Comparison of ENCODE assay signal across 9 cellular contexts in genomic region chr16:22194707-22195444, GRCh38. TPM values are rescaled to one million over a fixed set of nuclear protein-coding genes. Genes with fewer than 3 reads are reported as not detected.
A peak's percentile ranks its signal among the peaks of the same experiment; 100 is the strongest.
DNase-seq lines count a peak whose midpoint lies in the region; ATAC-seq, FAIRE-seq and TF ChIP-seq lines count a peak whose summit lies in the region.
"Had no signal": no experiment of that assay in that cellular context is flagged by ENCODE, and none has a peak within 500 bp of the region (broad histone marks: within the 10 kb centered on the region; RNA-seq: fewer than 3 reads in every experiment).

No MANE protein-coding gene starts in this region.

- no peaks in the 10 kb centered on the region for H3K9me3 Mint-ChIP-seq in endothelial cell (ENCODE audit: unreplicated experiment)

- H3K36me3 ChIP-seq in SK-N-MC (ENCODE audit: insufficient read depth, low read length) (no peaks in the 10 kb centered on the region), skeletal muscle tissue (ENCODE audit: control insufficient read depth in 3 of 3, insufficient read depth in 3 of 3, low read length in 3 of 3) (no peaks in the 10 kb centered on the region)

- H3K9me3 ChIP-seq in SK-N-MC (ENCODE audit: low read depth, low read length) (no peaks in the 10 kb centered on the region), skeletal muscle tissue (ENCODE audit: control insufficient read depth in 3 of 3, low read length in 3 of 3) (no peaks in the 10 kb centered on the region)

- H3K27ac ChIP-seq in SK-N-MC: peak overlapping the region; percentile 35; the same call in 1 of the 2 replicates
- peak overlapping the region; percentile 38 for H3K27ac ChIP-seq in skeletal muscle tissue (ENCODE audit: low read depth, low read length)

- no peak for TF ChIP-seq POLR2A in GM12892 (IDR thresholded peaks at IDR 0.05; ENCODE audit: low read depth, low read length)

- H3K9ac ChIP-seq in SK-N-MC (ENCODE audit: insufficient read length) (no peak overlapping the region), skeletal muscle tissue (ENCODE audit: low read depth in 1 of 3, low read length in 3 of 3) (peak overlapping the region in 1 of 3 donors; percentile 16)

- peak overlapping the region; percentile 94 for H3K27ac Mint-ChIP-seq in endothelial cell (ENCODE audit: unreplicated experiment)

- peaks cover 20 to 29% (median 23%) of the 10 kb centered on the region in 3 donors for H3K4me1 ChIP-seq in skeletal muscle tissue (ENCODE audit: control insufficient read depth in 3 of 3, insufficient read depth in 3 of 3, low read length in 3 of 3)

- H3K4me3 ChIP-seq in SK-N-MC (peak overlapping the region; percentile 84), skeletal muscle tissue (ENCODE audit: low read length in 3 of 3) (no peak overlapping the region)

- TF ChIP-seq CTCF in endothelial cell (IDR thresholded peaks at IDR 0.05; ENCODE audit: unreplicated experiment): no peak

- H3K27me3 Mint-ChIP-seq in endothelial cell (ENCODE audit: unreplicated experiment): peaks cover 14% of the 10 kb centered on the region

- H3K27me3 ChIP-seq in skeletal muscle tissue (ENCODE audit: control insufficient read depth in 3 of 3, insufficient read depth in 3 of 3, low read length in 3 of 3): no peaks in the 10 kb centered on the region

- peaks cover 15% of the 10 kb centered on the region for H3K36me3 Mint-ChIP-seq in endothelial cell (ENCODE audit: low read depth, unreplicated experiment)

- H3K4me1 Mint-ChIP-seq in endothelial cell (ENCODE audit: unreplicated experiment): peaks cover 35% of the 10 kb centered on the region

- peak overlapping the region; percentile 65 for H3K4me3 Mint-ChIP-seq in endothelial cell (ENCODE audit: unreplicated experiment)

- DNase-seq in GM12892 (ENCODE audit: insufficient read length): no peak
- DNase-seq in SK-N-MC (ENCODE audit: low read depth, low spot score): no peak
- no peak for DNase-seq in endothelial cell (ENCODE audit: low spot score)
- DNase-seq in AG08396 (ENCODE audit: low spot score): no peak
- no peak for DNase-seq in NCI-H226
- no peak for DNase-seq in COLO829 (ENCODE audit: low spot score)

- peak; percentile 14 for FAIRE-seq in GM12892 (lab: Jason Lieb, UNC)
- FAIRE-seq: colon had no signal

- no peak for ATAC-seq in GM18511 (IDR thresholded peaks at IDR 0.05; ENCODE audit: unreplicated experiment)

RNA-seq across cellular contexts. Expression of gene EEF2K, which starts 11.2 kb away (rescaled TPM):
- polyA plus RNA-seq in GM12892 (2012; ENCODE audit: missing spikeins): 12.1 TPM
- total RNA-seq in endothelial cell (ENCODE audit: unreplicated experiment) (19.3 TPM), skeletal muscle tissue (86.1 TPM)

RNA-seq across cellular contexts. Expression of gene SDR42E2, which starts 32.6 kb away (rescaled TPM):
- polyA plus RNA-seq in GM12892 (2012; ENCODE audit: missing spikeins): not detected
- total RNA-seq in endothelial cell (ENCODE audit: unreplicated experiment) (0.10 TPM), skeletal muscle tissue (not detected)
